8 cellular contexts compared by ENCODE assay signal in genomic region chr6:136250686-136251008, GRCh38. TPM values are rescaled to one million over a fixed set of nuclear protein-coding genes. Genes with fewer than 3 reads are reported as not detected.
DNase-seq lines count a peak whose midpoint lies in the region; ATAC-seq, FAIRE-seq and TF ChIP-seq lines count a peak whose summit lies in the region.

No MANE protein-coding gene starts in this region.

- peak overlapping the region; percentile 99 for H3K4me2 ChIP-seq in A549

- intact Hi-C loops in ascending aorta (cut with DNase I) (loop anchor here (1.0 to 2.0 kb wide), 2 partner anchors 39 to 752 kb away; partner anchors contain the start of gene BCLAF1), right lobe of liver (cut with DNase I) (no loop called here)

- peak overlapping the region; percentile 81 to 93 for H3K27ac ChIP-seq in A549
- H3K27ac ChIP-seq in ascending aorta = no peak overlapping the region
- H3K27ac ChIP-seq in right lobe of liver = peak overlapping the region in 2 of 3 donors; percentile 8 to 61
- H3K27ac ChIP-seq in upper lobe of left lung = peak overlapping the region in 3 of 4 donors; percentile 9 to 70 (median 50)

- POLR2A ChIA-PET in A549 (lab: Yijun Ruan, JAX) = interaction anchor here (1.1 to 4.6 kb wide), 4 partner anchors 10 to 38 kb away, joined by 3 to 33 read pairs (median 4); partner anchors contain the start of gene BCLAF1

- H3K4me1 ChIP-seq in A549 (peaks cover 16% of the 10 kb centered on the region; the same call in 2 of the 3 replicates), ascending aorta (peaks cover 5 to 11% of the 10 kb centered on the region in 2 donors), right lobe of liver (peaks cover 0 to 11% (median 0%) of the 10 kb centered on the region in 4 donors), upper lobe of left lung (peaks cover 12 to 23% (median 18%) of the 10 kb centered on the region in 4 donors)

- H3K36me3 ChIP-seq in ascending aorta (peaks cover 0 to 4% of the 10 kb centered on the region in 2 donors), right lobe of liver (no peaks in the 10 kb centered on the region), upper lobe of left lung (no peaks in the 10 kb centered on the region)

- CTCF ChIA-PET in A549 (lab: Yijun Ruan, JAX) = interaction anchor here (0.5 to 2.2 kb wide), 6 partner anchors 13 to 296 kb away, joined by 3 to 7 read pairs (median 5); no protein-coding TSS in a partner anchor

- H3K9me3 ChIP-seq in A549 (no peaks in the 10 kb centered on the region), ascending aorta (no peaks in the 10 kb centered on the region), right lobe of liver (no peaks in the 10 kb centered on the region), upper lobe of left lung (no peaks in the 10 kb centered on the region)

- DNase-seq in A549 (ENCODE audit: low read depth in 1 of 2, low spot score in 1 of 2) (no peak), ascending aorta (ENCODE audit: low spot score in 2 of 2) (no peak), right lobe of liver (no peak), upper lobe of left lung (no peak), urothelium cell line (ENCODE audit: low spot score) (no peak), SW 1271 (lab: John Stamatoyannopoulos, UW) (no peak)

- no peak for TF ChIP-seq CTCF in A549 (IDR thresholded peaks at IDR 0.05)
- no peak for TF ChIP-seq CTCF in ascending aorta (IDR thresholded peaks at IDR 0.05)
- no peak for TF ChIP-seq CTCF in right lobe of liver (IDR thresholded peaks at IDR 0.05)
- TF ChIP-seq CTCF in upper lobe of left lung (IDR thresholded peaks at IDR 0.05) = no peak

- TF ChIP-seq EP300 in A549 (IDR thresholded peaks at IDR 0.05) (no peak), upper lobe of left lung (IDR thresholded peaks at IDR 0.05) (no peak)

- TF ChIP-seq RAD21 in A549 (conservative IDR thresholded peaks at IDR 0.05 in 1 of 2, IDR thresholded peaks at IDR 0.05 in 1 of 2) = no peak

- no peak for FAIRE-seq in A549 (lab: Jason Lieb, UNC)
- FAIRE-seq in urothelium cell line (lab: Jason Lieb, UNC) = no peak

- H3K27me3 ChIP-seq in ascending aorta = no peaks in the 10 kb centered on the region
- no peaks in the 10 kb centered on the region for H3K27me3 ChIP-seq in right lobe of liver
- no peaks in the 10 kb centered on the region for H3K27me3 ChIP-seq in upper lobe of left lung

- H3K4me3 ChIP-seq in A549 (peak overlapping the region; percentile 91), ascending aorta (peak overlapping the region; percentile 84 to 88), right lobe of liver (peak overlapping the region; percentile 50 to 70 (median 63)), upper lobe of left lung (peak overlapping the region; percentile 25 to 91 (median 80))

- under 1% methylated on average over 8 of the region's 8 CpGs for WGBS in A549 (ENCODE audit: missing lambda C conversion rate)
- WGBS in right lobe of liver (ENCODE audit: insufficient coverage, low coverage, low lambda C conversion rate, missing lambda C conversion rate) = 2% methylated on average over 8 of the region's 8 CpGs
- 1 to 2% methylated on average over 8 of the region's 8 CpGs for WGBS in upper lobe of left lung, 2 donors

- TF ChIP-seq POLR2A in A549 (IDR thresholded peaks at IDR 0.05; ENCODE audit: low read length) (no peak), right lobe of liver (IDR thresholded peaks at IDR 0.05) (no peak), upper lobe of left lung (IDR thresholded peaks at IDR 0.05) (no peak)

- peak; percentile 39 to 42 for ATAC-seq in A549
- peak; percentile 10 for ATAC-seq in GM18907 (IDR thresholded peaks at IDR 0.05; ENCODE audit: unreplicated experiment)
- ATAC-seq in HG03457 (IDR thresholded peaks at IDR 0.05; ENCODE audit: unreplicated experiment) = peak; percentile 3
- peak; percentile 9 to 43 (median 20) for ATAC-seq in right lobe of liver
- ATAC-seq in upper lobe of left lung (ENCODE audit: low FRiP score in 2 of 2) = peak in 1 of 2 donors; percentile 18

TF ChIP-seq in A549, 52 proteins besides CTCF, POLR2A, EP300 and RAD21:
- TF ChIP-seq ELK1 (IDR thresholded peaks at IDR 0.05; ENCODE audit: low read depth, low read length) = no peak
- no peak for TF ChIP-seq SMC3 (IDR thresholded peaks at IDR 0.05)
- no peak for TF ChIP-seq ZSCAN20 (CRISPR knock-in tag; IDR thresholded peaks at IDR 0.05)
- no peak for TF ChIP-seq CBX8 (IDR thresholded peaks at IDR 0.05)
- no peak for TF ChIP-seq REST (IDR thresholded peaks at IDR 0.05)
- TF ChIP-seq FOXS1 (CRISPR knock-in tag; IDR thresholded peaks at IDR 0.05) = no peak
TF ChIP-seq in A549: peak in this region for 0.

RNA-seq across cellular contexts. Expression of gene MTFR2, which starts 0.5 kb away (rescaled TPM):
- polyA plus RNA-seq in A549 (2011; rRNA removed) (17.4 and 20.1 TPM in 2 replicates), A549 (2017; fragmentation: RNase III; extraction: RNeasy Plus Mini Kit Qiagen cat#74134 plus additional on column Dnase treatment) (11.3 to 11.8 TPM (median 11.6 TPM) in 3 replicates)
- polyA plus RNA-seq in A549 (2012; cell fraction: cytosol; rRNA removed) = 17.4 and 17.6 TPM in 2 replicates
- 15.4 and 21.6 TPM in 2 replicates for polyA plus RNA-seq in A549 (2012; cell fraction: nucleus; rRNA removed)
- 13.5 and 16.9 TPM in 2 replicates for polyA minus RNA-seq in A549 (2011; rRNA and poly(A)+ RNA removed)
- total RNA-seq in ascending aorta (not detected), right lobe of liver (under 1 TPM in 4 of 6 experiments, not detected in 2; 0.12 to 0.68 (median 0.45) TPM), upper lobe of left lung (1 to 10 TPM in 5 of 6 donors, not detected in 1; 1.0 to 9.4 (median 1.3) TPM)

RNA-seq across cellular contexts. Expression of gene BCLAF1, which starts 39.0 kb away (rescaled TPM):
- polyA plus RNA-seq in A549 (2011; rRNA removed) (88.4 and 122 TPM in 2 replicates), A549 (2017; fragmentation: RNase III; extraction: RNeasy Plus Mini Kit Qiagen cat#74134 plus additional on column Dnase treatment) (96.0 to 106 TPM (median 98.3 TPM) in 3 replicates)
- 13.4 and 14.5 TPM in 2 replicates for polyA plus RNA-seq in A549 (2012; cell fraction: cytosol; rRNA removed)
- 13.4 and 13.8 TPM in 2 replicates for polyA plus RNA-seq in A549 (2012; cell fraction: nucleus; rRNA removed)
- 66.5 and 73.8 TPM in 2 replicates for polyA minus RNA-seq in A549 (2011; rRNA and poly(A)+ RNA removed)
- total RNA-seq in ascending aorta (42.6 TPM), right lobe of liver (10 to 100 TPM; 30.5 to 57.2 (median 40.6) TPM), upper lobe of left lung (100 to 1,000 TPM in 3 of 6 donors, 10 to 100 TPM in 3; 88.3 to 267 (median 96.6) TPM)

Comparison
In these comparisons a context has a peak if more than half of its experiments do, and no peak if none do; other contexts are left out.
1. H3K27ac ChIP-seq: peak in A549 (2 of 2), right lobe of liver (2 of 3) and upper lobe of left lung (3 of 4); none in ascending aorta (0 of 2).
2. Peak in every context shown above with its lines, with median percentiles within 50 percentile points of each other: H3K4me3 ChIP-seq.